In the genomic region with DNA sequence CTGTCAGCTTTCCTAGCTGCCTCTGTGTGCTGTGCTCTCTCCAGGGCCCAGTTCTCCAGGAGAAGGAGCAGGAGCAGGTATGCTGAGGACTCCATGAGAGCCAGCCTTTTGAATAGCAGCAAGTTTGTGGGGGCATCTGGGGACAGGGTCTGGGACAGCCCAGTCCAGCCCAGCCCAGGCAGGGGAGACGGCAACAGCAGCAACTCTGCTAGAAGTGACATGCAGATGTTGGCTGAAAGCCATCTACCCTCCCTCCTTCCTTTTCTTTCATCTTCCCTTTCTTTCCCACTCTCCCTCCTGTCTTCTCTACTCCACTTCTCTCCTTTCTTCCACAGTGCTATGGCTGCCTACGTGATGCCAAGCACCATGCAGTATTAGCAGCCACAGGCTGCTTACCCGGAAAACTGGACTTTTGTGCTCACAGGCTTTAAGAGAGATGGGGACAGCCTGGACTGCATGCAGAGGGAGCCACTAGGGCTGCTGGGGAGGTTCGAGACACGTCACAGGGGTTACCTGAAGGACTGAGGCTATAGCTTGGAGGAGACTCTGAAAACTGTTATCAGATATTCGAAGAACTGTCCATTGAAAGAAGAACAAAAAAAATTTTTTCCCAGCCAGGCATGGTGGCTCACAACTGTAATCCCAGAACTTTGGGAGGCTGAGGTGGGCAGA, we compare ENCODE assay signal across 16 cellular contexts. TPM values are rescaled to one million over a fixed set of nuclear protein-coding genes. Genes with fewer than 3 reads are reported as not detected.
DNase-seq lines count a peak whose midpoint lies in the region; ATAC-seq, FAIRE-seq and TF ChIP-seq lines count a peak whose summit lies in the region.
"Had no signal": no experiment of that assay in that cellular context is flagged by ENCODE, and none has a peak within 500 bp of the region (broad histone marks: within the 10 kb centered on the region; RNA-seq: fewer than 3 reads in every experiment).

No MANE protein-coding gene starts in this region.

- in situ Hi-C loops in GM12878 (cut with MboI), result no loop called here

- H3K9me3 ChIP-seq in GM12878 (replicated peaks; ENCODE audit: control insufficient read depth, insufficient read depth, low read length) (no peaks in the 10 kb centered on the region; the same call in 2 of the 3 replicates), osteoblast (ENCODE audit: low read depth, low read length) (no peaks in the 10 kb centered on the region)
- H3K9me3 ChIP-seq in CD8-positive, alpha-beta T cell (ENCODE audit: low read length), result no peaks in the 10 kb centered on the region
- H3K9me3 ChIP-seq: uterus had no signal

- H3K79me2 ChIP-seq in GM12878 (ENCODE audit: control insufficient read depth, insufficient read depth, low read length) (no peaks in the 10 kb centered on the region), osteoblast (ENCODE audit: insufficient read depth, low read length) (no peaks in the 10 kb centered on the region)

- no peak for DNase-seq in activated naive CD8-positive, alpha-beta T cell treated with anti-CD3 and anti-CD28 coated beads, Interleukin-2, amount 50 U/mL, for 24 hours
- no peak for DNase-seq in activated naive CD8-positive, alpha-beta T cell treated with anti-CD3 and anti-CD28 coated beads for 36 hours
- DNase-seq in NCI-H2227 treated with DMSO at 0.1 percent for 48 hours (lab: John Stamatoyannopoulos, UW) (peak; percentile 15), GM12878 (ENCODE audit: low read depth, low spot score) (no peak), osteoblast (ENCODE audit: insufficient read length, low spot score, missing footprints) (peak; percentile 10), GF-D8 (lab: John Stamatoyannopoulos, UW) (no peak)
- DNase-seq in CD8-positive, alpha-beta T cell, result no peak
- DNase-seq: activated naive CD8-positive, alpha-beta T cell treated with anti-CD3 and anti-CD28 coated beads, Interleukin-2, amount 10 ng/mL, durations not matched to agents 7 days and 5 days; AML-193; NCI-H1105; stimulated activated naive CD4-positive, alpha-beta T cell treated with Interleukin-2 at 50 U/mL for 16 hours; uterus had no signal

- H3K36me3 ChIP-seq in GM12878 (ENCODE audit: control insufficient read depth in 2 of 2, insufficient read depth in 2 of 2, low read length in 1 of 2) (no peaks in the 10 kb centered on the region), osteoblast (ENCODE audit: insufficient read depth, low read length) (no peaks in the 10 kb centered on the region)
- H3K36me3 ChIP-seq in CD8-positive, alpha-beta T cell (ENCODE audit: insufficient read depth, low read length), result no peaks in the 10 kb centered on the region
- H3K36me3 ChIP-seq: uterus had no signal

- H3K27ac ChIP-seq in GM12878 (ENCODE audit: control insufficient read depth, insufficient read depth) (no peak overlapping the region), osteoblast (ENCODE audit: low read depth, low read length) (peak overlapping the region; percentile 96)
- H3K27ac ChIP-seq in CD8-positive, alpha-beta T cell (ENCODE audit: low read depth, low read length), result no peak overlapping the region
- H3K27ac ChIP-seq: uterus had no signal

- WGBS in GM12878 (ENCODE audit: insufficient coverage, insufficient replicate concordance, low lambda C conversion rate, missing lambda C conversion rate), result 85% methylated on average over 6 of the region's 6 CpGs

- H3K9ac ChIP-seq in GM12878 (ENCODE audit: control insufficient read depth, insufficient read depth, low read length), result no peak overlapping the region

- no peak overlapping the region for H2AFZ ChIP-seq in GM12878 (ENCODE audit: control insufficient read depth, low read depth, low read length)
- no peak overlapping the region for H2AFZ ChIP-seq in osteoblast (ENCODE audit: low read length)

- BruUV-seq in GM12878 (replicated peaks; lab: Mats Ljungman, UMichigan), result no TSS peak

- FAIRE-seq in GM12878 (lab: Jason Lieb, UNC), result no peak
- FAIRE-seq: H1, islet of Langerhans had no signal

- peak overlapping the region; percentile 27; the same call in 1 of the 2 replicates for H3K4me2 ChIP-seq in GM12878 (ENCODE audit: control insufficient read depth, insufficient read depth)
- no peak overlapping the region for H3K4me2 ChIP-seq in osteoblast (ENCODE audit: insufficient read depth, low read length)

- TF ChIP-seq EP300 in GM12878 (IDR thresholded peaks at IDR 0.05; ENCODE audit: borderline replicate concordance in 1 of 2, control insufficient read depth in 1 of 2, low read depth in 2 of 2, low read length in 2 of 2), result no peak

- peaks cover 2% of the 10 kb centered on the region for H3K27me3 Mint-ChIP-seq in activated naive CD8-positive, alpha-beta T cell treated with anti-CD3 and anti-CD28 coated beads, Interleukin-2, amount 50 U/mL, for 24 hours
- no peaks in the 10 kb centered on the region for H3K27me3 Mint-ChIP-seq in activated naive CD8-positive, alpha-beta T cell treated with anti-CD3 and anti-CD28 coated beads for 36 hours
- no peaks in the 10 kb centered on the region for H3K27me3 Mint-ChIP-seq in CD8-positive, alpha-beta T cell (ENCODE audit: low read depth)

- TF ChIP-seq CTCF in GM12878 (IDR thresholded peaks at IDR 0.05 in 2 of 3, conservative IDR thresholded peaks at IDR 0.05 in 1 of 3; ENCODE audit: control insufficient read depth in 2 of 3, extremely low read depth in 1 of 3, insufficient read depth in 1 of 3, low read depth in 3 of 3, low read length in 3 of 3), result no peak
- TF ChIP-seq CTCF in osteoblast (IDR thresholded peaks at IDR 0.05; ENCODE audit: extremely low read depth, low read depth, low read length), result no peak
- no peak for TF ChIP-seq CTCF in CD8-positive, alpha-beta T cell (IDR thresholded peaks at IDR 0.05)

- peak overlapping the region; percentile 21 for H3K27ac Mint-ChIP-seq in activated naive CD8-positive, alpha-beta T cell treated with anti-CD3 and anti-CD28 coated beads, Interleukin-2, amount 50 U/mL, for 24 hours
- no peak overlapping the region for H3K27ac Mint-ChIP-seq in activated naive CD8-positive, alpha-beta T cell treated with anti-CD3 and anti-CD28 coated beads for 36 hours
- H3K27ac Mint-ChIP-seq in CD8-positive, alpha-beta T cell, result no peak overlapping the region
- H3K27ac Mint-ChIP-seq: activated naive CD8-positive, alpha-beta T cell treated with anti-CD3 and anti-CD28 coated beads, Interleukin-2, amount 10 ng/mL, durations not matched to agents 7 days and 5 days had no signal

- H3K36me3 Mint-ChIP-seq in activated naive CD8-positive, alpha-beta T cell treated with anti-CD3 and anti-CD28 coated beads, Interleukin-2, amount 50 U/mL, for 24 hours (ENCODE audit: low read depth), result no peaks in the 10 kb centered on the region
- no peaks in the 10 kb centered on the region for H3K36me3 Mint-ChIP-seq in activated naive CD8-positive, alpha-beta T cell treated with anti-CD3 and anti-CD28 coated beads for 36 hours
- H3K36me3 Mint-ChIP-seq in CD8-positive, alpha-beta T cell, result no peaks in the 10 kb centered on the region
- H3K36me3 Mint-ChIP-seq: activated naive CD8-positive, alpha-beta T cell treated with anti-CD3 and anti-CD28 coated beads, Interleukin-2, amount 10 ng/mL, durations not matched to agents 7 days and 5 days had no signal

- ATAC-seq in activated naive CD8-positive, alpha-beta T cell treated with anti-CD3 and anti-CD28 coated beads, Interleukin-2, amount 50 U/mL, for 24 hours, result no peak
- no peak for ATAC-seq in GM12878
- no peak for ATAC-seq in CD8-positive, alpha-beta T cell
- no peak for ATAC-seq in GM21737 (IDR thresholded peaks at IDR 0.05; ENCODE audit: unreplicated experiment)

- POLR2A ChIA-PET in GM12878 (lab: Charles Lee), result interaction anchor here (0.5 kb wide), 1 partner anchor 15 kb away, joined by 8 read pairs; no protein-coding TSS in a partner anchor
- POLR2A ChIA-PET in CD8-positive, alpha-beta T cell (lab: Charles Lee), result interaction anchor here (1.5 kb wide), 1 partner anchor 24 kb away, joined by 9 read pairs; a partner anchor contains a TSS

- no peak overlapping the region for H3K4me3 Mint-ChIP-seq in activated naive CD8-positive, alpha-beta T cell treated with anti-CD3 and anti-CD28 coated beads, Interleukin-2, amount 50 U/mL, for 24 hours
- no peak overlapping the region for H3K4me3 Mint-ChIP-seq in activated naive CD8-positive, alpha-beta T cell treated with anti-CD3 and anti-CD28 coated beads for 36 hours
- no peak overlapping the region for H3K4me3 Mint-ChIP-seq in CD8-positive, alpha-beta T cell
- H3K4me3 Mint-ChIP-seq: activated naive CD8-positive, alpha-beta T cell treated with anti-CD3 and anti-CD28 coated beads, Interleukin-2, amount 10 ng/mL, durations not matched to agents 7 days and 5 days had no signal

- TF ChIP-seq POLR2A in GM12878 (IDR thresholded peaks at IDR 0.05; ENCODE audit: low read depth, low read length), result no peak

- RAD21 ChIA-PET in GM12878 (lab: Charles Lee; ENCODE audit: unreplicated experiment), result interaction anchor here (0.8 to 1.2 kb wide), 3 partner anchors 26 to 56 kb away, joined by 3 read pairs; no protein-coding TSS in a partner anchor

- H3K4me3 ChIP-seq in GM12878 (no peak overlapping the region), osteoblast (ENCODE audit: insufficient read depth, low read length) (no peak overlapping the region)
- no peak overlapping the region for H3K4me3 ChIP-seq in CD8-positive, alpha-beta T cell (ENCODE audit: low read depth, low read length)
- H3K4me3 ChIP-seq: skin epidermis, uterus had no signal

- H4K20me1 ChIP-seq in GM12878 (ENCODE audit: control insufficient read depth, insufficient read depth), result no peaks in the 10 kb centered on the region
- no peaks in the 10 kb centered on the region for H4K20me1 ChIP-seq in osteoblast (ENCODE audit: insufficient read depth, low read length)

- intact Hi-C loops in GM12878 (cut with micrococcal nuclease; ENCODE audit: unreplicated experiment), result loop anchor here (5.0 kb wide), 1 partner anchor 97 kb away; a partner anchor contains a TSS
- intact Hi-C loops in CD8-positive, alpha-beta T cell (cut with DNase I, micrococcal nuclease), result no loop called here

- H3K4me1 ChIP-seq in GM12878 (ENCODE audit: control insufficient read depth, insufficient read depth, low read length) (peaks cover 46% of the 10 kb centered on the region), osteoblast (ENCODE audit: insufficient read depth, low read length) (peaks cover 33% of the 10 kb centered on the region)
- H3K4me1 ChIP-seq in CD8-positive, alpha-beta T cell (ENCODE audit: insufficient read depth, low read length), result peaks cover 5% of the 10 kb centered on the region
- H3K4me1 ChIP-seq: uterus had no signal

- no peaks in the 10 kb centered on the region for H3K9me3 Mint-ChIP-seq in activated naive CD8-positive, alpha-beta T cell treated with anti-CD3 and anti-CD28 coated beads, Interleukin-2, amount 50 U/mL, for 24 hours
- H3K9me3 Mint-ChIP-seq in activated naive CD8-positive, alpha-beta T cell treated with anti-CD3 and anti-CD28 coated beads for 36 hours, result no peaks in the 10 kb centered on the region
- H3K9me3 Mint-ChIP-seq in CD8-positive, alpha-beta T cell, result no peaks in the 10 kb centered on the region

- peaks cover 35% of the 10 kb centered on the region for H3K4me1 Mint-ChIP-seq in activated naive CD8-positive, alpha-beta T cell treated with anti-CD3 and anti-CD28 coated beads, Interleukin-2, amount 50 U/mL, for 24 hours
- peaks cover 5% of the 10 kb centered on the region for H3K4me1 Mint-ChIP-seq in activated naive CD8-positive, alpha-beta T cell treated with anti-CD3 and anti-CD28 coated beads for 36 hours
- peaks cover 13% of the 10 kb centered on the region for H3K4me1 Mint-ChIP-seq in CD8-positive, alpha-beta T cell (ENCODE audit: low read depth)

- SMC1A ChIA-PET in GM12878 (lab: Charles Lee; ENCODE audit: uncharacterized antibody, unreplicated experiment), result interaction anchor here (0.5 to 1.8 kb wide), 3 partner anchors 25 to 51 kb away, joined by 3 to 10 read pairs (median 6); a partner anchor contains a TSS

- CTCF ChIA-PET in GM12878 (lab: Yijun Ruan, JAX), result interaction anchor here (0.6 to 1.4 kb wide), 4 partner anchors 10 to 116 kb away, joined by 3 to 4 read pairs (median 4); no protein-coding TSS in a partner anchor
- CTCF ChIA-PET in CD8-positive, alpha-beta T cell (lab: Charles Lee), result no interaction called here

- H3K27me3 ChIP-seq in GM12878 (replicated peaks in 1 of 2; ENCODE audit: control insufficient read depth in 2 of 2, insufficient read depth in 2 of 2, low read length in 1 of 2), result no peaks in the 10 kb centered on the region
- no peaks in the 10 kb centered on the region for H3K27me3 ChIP-seq in osteoblast (ENCODE audit: insufficient read depth, low read length)
- H3K27me3 ChIP-seq in CD8-positive, alpha-beta T cell (ENCODE audit: insufficient read depth, low read length), result no peaks in the 10 kb centered on the region
- H3K27me3 ChIP-seq: uterus had no signal

- TF ChIP-seq RAD21 in GM12878 (IDR thresholded peaks at IDR 0.05; ENCODE audit: insufficient read depth, low read depth, low read length), result no peak

RNA-seq across cellular contexts. Expression of a gene that starts 23.8 kb away (rescaled TPM):
- total RNA-seq in activated naive CD8-positive, alpha-beta T cell treated with anti-CD3 and anti-CD28 coated beads for 36 hours, result 100 to 1,000 TPM; 314 to 317 TPM
- total RNA-seq in GM12878 (2013; cell fraction: nucleolus; rRNA removed), result 50.8 and 56.1 TPM in 2 replicates
- total RNA-seq in GM12878 (2014; rRNA removed), result 120 and 131 TPM in 2 replicates
- 191 and 196 TPM in 2 replicates for total RNA-seq in GM12878 (2014; rRNA removed; fragmentation: Illumina TruSeq; extraction: Trizol)
- 283 and 290 TPM in 2 replicates for total RNA-seq in GM12878 (2021)
- 105 TPM for polyA plus RNA-seq in GM12878 (2011; ENCODE audit: low read depth)
- polyA plus RNA-seq in GM12878 (2011; rRNA removed), result 309 and 430 TPM in 2 replicates
- polyA plus RNA-seq in GM12878 (2011; cell fraction: cytosol; rRNA removed), result 158 and 161 TPM in 2 replicates
- polyA plus RNA-seq in GM12878 (2011; cell fraction: nucleus; rRNA removed), result 85.4 and 90.9 TPM in 2 replicates
- 160 and 183 TPM in 2 replicates for polyA plus RNA-seq in GM12878 (2012)
- 241 and 289 TPM in 2 replicates for polyA plus RNA-seq in GM12878 (2014; fragmentation: Illumina TruSeq; extraction: Trizol)
- 100 to 1,000 TPM in 1 of 2 experiments, 10 to 100 TPM in 1; 63.0 to 136 TPM for polyA plus RNA-seq in GM12878 (2014; fragmentation: Nextera tagmentation; extraction: Ambion mirVana)
- polyA plus RNA-seq in GM12878 (2014; rRNA removed), result 178 and 197 TPM in 2 replicates
- 100 to 1,000 TPM; 513 to 515 TPM for polyA plus RNA-seq in GM12878 (2016; fragmentation: Nextera tagmentation; extraction: Ambion mirVana)
- 150 and 269 TPM in 2 replicates for polyA minus RNA-seq in GM12878 (2011; rRNA and poly(A)+ RNA removed)
- polyA minus RNA-seq in GM12878 (2011; cell fraction: cytosol; rRNA and poly(A)+ RNA removed), result 127 and 130 TPM in 2 replicates
- polyA minus RNA-seq in GM12878 (2011; cell fraction: nucleus; rRNA and poly(A)+ RNA removed), result 24.7 and 43.6 TPM in 2 replicates
- 242 and 285 TPM in 2 replicates for total RNA-seq in osteoblast
- 100 to 1,000 TPM; 115 to 123 TPM for total RNA-seq in CD8-positive, alpha-beta T cell

Comparison
In these comparisons a context has a peak if more than half of its experiments do, and no peak if none do; other contexts are left out.
1. DNase-seq: peak in NCI-H2227 treated with DMSO at 0.1 percent for 48 hours (single experiment) and osteoblast (single experiment); none in activated naive CD8-positive, alpha-beta T cell treated with anti-CD3 and anti-CD28 coated beads, Interleukin-2, amount 50 U/mL, for 24 hours (single experiment), activated naive CD8-positive, alpha-beta T cell treated with anti-CD3 and anti-CD28 coated beads for 36 hours (single experiment), GM12878 (single experiment), GF-D8 (single experiment) and CD8-positive, alpha-beta T cell (0 of 7).